Comparison of ENCODE assay signal across 23 cellular contexts in genomic region chr2:200247494-200247893, GRCh38. TPM values are rescaled to one million over a fixed set of nuclear protein-coding genes. Genes with fewer than 3 reads are reported as not detected.
A peak's percentile ranks its signal among the peaks of the same experiment; 100 is the strongest.
DNase-seq lines count a peak whose midpoint lies in the region; ATAC-seq and TF ChIP-seq lines count a peak whose summit lies in the region.
"Had no signal": no experiment of that assay in that cellular context is flagged by ENCODE, and none has a peak within 500 bp of the region (broad histone marks: within the 10 kb centered on the region; RNA-seq: fewer than 3 reads in every experiment).

No MANE protein-coding gene starts in this region.

- no TSS peak for BruUV-seq in HCT116 (replicated peaks; lab: Mats Ljungman, UMichigan)

- no peaks in the 10 kb centered on the region for H3K36me3 Mint-ChIP-seq in mesothelial cell of epicardium

- H3K4me2 ChIP-seq in HCT116 (ENCODE audit: low read length): no peak overlapping the region
- H3K4me2 ChIP-seq: SK-N-SH had no signal

- no peaks in the 10 kb centered on the region for H3K9me2 ChIP-seq in HCT116 (ENCODE audit: insufficient read depth)
- H3K9me2 ChIP-seq: SK-N-SH had no signal

- ATAC-seq in HCT116 (no peak), HG03565 (IDR thresholded peaks at IDR 0.05; ENCODE audit: unreplicated experiment) (no peak), left lung (no peak)

- H3K4me1 ChIP-seq in HCT116 (ENCODE audit: control insufficient read depth in 1 of 2, insufficient read depth in 2 of 2, low read length in 2 of 2) (no peaks in the 10 kb centered on the region), esophagus muscularis mucosa (peaks cover 0 to 5% (median under 1%) of the 10 kb centered on the region in 4 donors), left lung (no peaks in the 10 kb centered on the region)
- H3K4me1 ChIP-seq: uterus had no signal

- peaks cover 42% of the 10 kb centered on the region for H3K4me1 Mint-ChIP-seq in mesothelial cell of epicardium

- no peak overlapping the region for H3K9ac ChIP-seq in HCT116 (ENCODE audit: low read length)
- H3K9ac ChIP-seq: SK-N-SH had no signal

- DNase-seq in AG08395 (ENCODE audit: low spot score) (peak; percentile 46), HCT116 (ENCODE audit: low read depth, low spot score) (no peak), dedifferentiated amniotic fluid mesenchymal stem cell (ENCODE audit: extremely low spot score) (peak; percentile 63), mesothelial cell of epicardium (ENCODE audit: low spot score in 2 of 2, unreplicated experiment in 2 of 2) (no peak), esophagus muscularis mucosa (ENCODE audit: extremely low spot score) (no peak), left lung (no peak)
- no peak for DNase-seq in stimulated activated CD4-positive, alpha-beta T cell treated with anti-CD3 and anti-CD28 coated beads, Interleukin-2, amount 100 ng/mL, for 48 hours
- DNase-seq: activated CD4-positive, alpha-beta T cell treated with anti-CD3 and anti-CD28 coated beads for 4 hours; activated naive CD4-positive, alpha-beta T cell; activated T-cell treated with anti-CD3 and anti-CD28 coated beads, Interleukin-2, amount 50 U/mL, for 24 hours; amygdala; C1 segment of cervical spinal cord; Calu3; central memory CD4-positive, alpha-beta T cell; DND-41; kidney; SK-N-SH; stimulated activated CD4-positive, alpha-beta T cell treated with anti-CD3 and anti-CD28 coated beads, Interleukin-4, amount 100 ng/mL, for 4 hours; stimulated activated naive CD4-positive, alpha-beta T cell; T-helper 2 cell; uterus had no signal

- TF ChIP-seq POLR2A in HCT116 (IDR thresholded peaks at IDR 0.05; ENCODE audit: borderline replicate concordance, extremely low read depth, insufficient read depth, insufficient read length) (no peak), esophagus muscularis mucosa (IDR thresholded peaks at IDR 0.05; ENCODE audit: low read depth) (no peak)

- H3K9me3 ChIP-seq in HCT116 (ENCODE audit: control insufficient read depth in 1 of 2, insufficient read depth in 1 of 2, low read depth in 1 of 2, low read length in 2 of 2) (no peaks in the 10 kb centered on the region), esophagus muscularis mucosa (no peaks in the 10 kb centered on the region), left lung (no peaks in the 10 kb centered on the region)
- H3K9me3 ChIP-seq: SK-N-SH, uterus had no signal

- H3K4me3 Mint-ChIP-seq in mesothelial cell of epicardium: no peak overlapping the region
- H3K4me3 Mint-ChIP-seq: activated T-cell treated with anti-CD3 and anti-CD28 coated beads, Interleukin-2, amount 50 U/mL, for 24 hours had no signal

- RAD21 ChIA-PET in HCT116 (lab: Charles Lee; ENCODE audit: low non-redundant PET in 1 of 2, low total read pairs in 2 of 2, uncharacterized antibody in 2 of 2, unreplicated experiment in 2 of 2): no interaction called here

- POLR2A ChIA-PET in HCT116 (lab: Charles Lee): no interaction called here

- H3K9me3 Mint-ChIP-seq in mesothelial cell of epicardium: no peaks in the 10 kb centered on the region
- H3K9me3 Mint-ChIP-seq: activated T-cell treated with anti-CD3 and anti-CD28 coated beads, Interleukin-2, amount 50 U/mL, for 24 hours had no signal

- H3K4me3 ChIP-seq in HCT116 (replicated peaks in 1 of 2; ENCODE audit: low read depth in 1 of 2, low read length in 2 of 2): no peak overlapping the region
- H3K4me3 ChIP-seq in esophagus muscularis mucosa: no peak overlapping the region
- H3K4me3 ChIP-seq in left lung: no peak overlapping the region
- H3K4me3 ChIP-seq: lung, uterus had no signal

- no peak for TF ChIP-seq RAD21 in HCT116 (IDR thresholded peaks at IDR 0.05; ENCODE audit: low read depth)

- TF ChIP-seq EP300 in esophagus muscularis mucosa (IDR thresholded peaks at IDR 0.05): no peak

- H3K27ac ChIP-seq in HCT116 (ENCODE audit: low read depth, low read length) (no peak overlapping the region), esophagus muscularis mucosa (replicated peaks in 1 of 4) (no peak overlapping the region), left lung (no peak overlapping the region)
- H3K27ac ChIP-seq: uterus had no signal

- CTCF ChIA-PET in HCT116 (lab: Charles Lee): no interaction called here

- WGBS in esophagus muscularis mucosa: 54% methylated on average over 2 of the region's 2 CpGs

- TF ChIP-seq CTCF in HCT116 (IDR thresholded peaks at IDR 0.05 in 2 of 3, conservative IDR thresholded peaks at IDR 0.05 in 1 of 3; ENCODE audit: borderline replicate concordance in 1 of 3, insufficient read depth in 1 of 3, low read depth in 2 of 3, low read length in 2 of 3) (no peak), mesothelial cell of epicardium (IDR thresholded peaks at IDR 0.05; ENCODE audit: unreplicated experiment) (no peak), esophagus muscularis mucosa (IDR thresholded peaks at IDR 0.05) (no peak), left lung (IDR thresholded peaks at IDR 0.05) (no peak)

- intact Hi-C loops in HCT116 (cut with micrococcal nuclease): no loop called here
- intact Hi-C loops in esophagus muscularis mucosa (cut with DNase I): no loop called here
- intact Hi-C loops in left lung (cut with DNase I): no loop called here

- no peaks in the 10 kb centered on the region for H3K79me2 ChIP-seq in HCT116 (ENCODE audit: insufficient read depth, low read length)

- H4K20me1 ChIP-seq in HCT116 (ENCODE audit: insufficient read depth): no peaks in the 10 kb centered on the region

- peak overlapping the region; percentile 84 for H3K27ac Mint-ChIP-seq in mesothelial cell of epicardium
- H3K27ac Mint-ChIP-seq: activated T-cell treated with anti-CD3 and anti-CD28 coated beads, Interleukin-2, amount 50 U/mL, for 24 hours had no signal

- peak overlapping the region; percentile 31 for H2AFZ ChIP-seq in HCT116 (ENCODE audit: low read depth, low read length, poor library complexity, severe bottlenecking)

- H3K27me3 ChIP-seq in HCT116 (ENCODE audit: insufficient read depth, low read length): no peaks in the 10 kb centered on the region
- no peaks in the 10 kb centered on the region for H3K27me3 ChIP-seq in esophagus muscularis mucosa
- no peaks in the 10 kb centered on the region for H3K27me3 ChIP-seq in left lung
- H3K27me3 ChIP-seq: uterus had no signal

- H3K27me3 Mint-ChIP-seq in mesothelial cell of epicardium (ENCODE audit: low read depth): no peaks in the 10 kb centered on the region

- H3K36me3 ChIP-seq in HCT116 (ENCODE audit: control insufficient read depth in 1 of 2, insufficient read depth in 2 of 2, low read length in 2 of 2) (no peaks in the 10 kb centered on the region), esophagus muscularis mucosa (no peaks in the 10 kb centered on the region), left lung (no peaks in the 10 kb centered on the region)
- H3K36me3 ChIP-seq: uterus had no signal

TF ChIP-seq in HCT116, 20 proteins besides CTCF, POLR2A, EP300 and RAD21:
- TF ChIP-seq, protein P1, sequence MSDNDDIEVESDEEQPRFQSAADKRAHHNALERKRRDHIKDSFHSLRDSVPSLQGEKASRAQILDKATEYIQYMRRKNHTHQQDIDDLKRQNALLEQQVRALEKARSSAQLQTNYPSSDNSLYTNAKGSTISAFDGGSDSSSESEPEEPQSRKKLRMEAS (IDR thresholded peaks at IDR 0.05): no peak
- TF ChIP-seq CEBPB (IDR thresholded peaks at IDR 0.05; ENCODE audit: low read depth): no peak
- TF ChIP-seq ATF3 (IDR thresholded peaks at IDR 0.05): no peak
- TF ChIP-seq ELF1 (IDR thresholded peaks at IDR 0.05; ENCODE audit: borderline replicate concordance, low read depth): no peak

RNA-seq across cellular contexts. Expression of gene SPATS2L, which starts 59.0 kb away (rescaled TPM):
- 87.1 TPM for total RNA-seq in HCT116 (2021; ENCODE audit: unreplicated experiment)
- 48.4 and 65.7 TPM in 2 replicates for polyA plus RNA-seq in HCT116 (2012)
- 78.6 to 84.8 TPM (median 83.7 TPM) in 3 replicates for total RNA-seq in mesothelial cell of epicardium
- total RNA-seq in esophagus muscularis mucosa: 100 to 1,000 TPM in 1 of 4 donors, 10 to 100 TPM in 3; 51.9 to 151 (median 78.9) TPM
- 10 to 100 TPM; 91.0 to 96.0 TPM for total RNA-seq in left lung

Comparison
In these comparisons a context has a peak if more than half of its experiments do, and no peak if none do; other contexts are left out.
1. DNase-seq: peak in AG08395 (single experiment) and dedifferentiated amniotic fluid mesenchymal stem cell (single experiment); none in HCT116 (single experiment), mesothelial cell of epicardium (0 of 2), esophagus muscularis mucosa (single experiment), stimulated activated CD4-positive, alpha-beta T cell treated with anti-CD3 and anti-CD28 coated beads, Interleukin-2, amount 100 ng/mL, for 48 hours (0 of 2) and left lung (0 of 2).